In the genomic region with DNA sequence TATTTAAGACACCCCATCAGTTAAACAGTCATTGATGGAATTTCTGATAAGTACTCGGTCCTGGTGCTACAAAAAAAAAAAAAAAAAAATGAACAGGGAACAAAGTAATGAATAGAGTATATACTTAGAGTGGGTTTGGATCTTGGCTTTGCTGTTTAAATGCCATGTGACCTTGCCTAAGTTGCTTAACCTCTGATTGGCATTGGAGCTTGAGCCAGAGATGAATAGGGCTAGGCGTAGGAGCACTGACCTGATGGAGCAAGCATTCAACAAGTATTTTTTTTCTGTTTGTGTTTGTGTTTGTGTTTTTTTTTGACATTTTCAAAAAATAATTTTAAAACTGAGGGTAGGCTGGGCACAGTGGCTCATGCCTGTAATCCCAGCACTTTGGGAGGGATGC, we compare ENCODE assay signal across 7 cellular contexts. TPM values are rescaled to one million over a fixed set of nuclear protein-coding genes. Genes with fewer than 3 reads are reported as not detected.
"Had no signal": no experiment of that assay in that cellular context is flagged by ENCODE, and none has a peak within 500 bp of the region (broad histone marks: within the 10 kb centered on the region; RNA-seq: fewer than 3 reads in every experiment).

No MANE protein-coding gene starts in this region.

RNA-seq across cellular contexts. Expression of gene FABP2, which starts 37.9 kb away (rescaled TPM):
- total RNA-seq: GM23248, GM23338, H1, H4, H7, H9, HFFc6 had no signal
- polyA plus RNA-seq: GM23248, GM23338, H1 had no signal
